ENCODE assay signal across 1 cellular context in the genomic region with DNA sequence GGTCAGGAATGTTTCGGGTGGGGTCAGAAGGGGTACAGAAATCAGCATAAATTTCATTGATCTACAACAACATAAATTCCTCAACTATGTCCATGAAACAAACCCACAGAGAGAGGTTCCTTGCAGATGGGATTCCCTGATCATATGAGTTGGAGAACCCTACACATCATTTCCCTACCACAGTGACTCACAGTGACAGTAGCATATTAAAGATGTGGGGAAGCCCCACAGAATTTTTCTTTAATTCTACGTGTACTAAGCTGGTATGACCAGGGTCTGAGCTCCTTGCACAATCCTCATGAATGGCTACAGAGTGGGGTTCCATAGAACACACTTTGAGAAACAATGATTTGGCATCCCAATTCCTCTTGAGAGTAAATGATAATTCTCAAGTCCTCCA.
A peak's percentile ranks its signal among the peaks of the same experiment; 100 is the strongest.
TF ChIP-seq lines count a peak whose summit lies in the region.

No MANE protein-coding gene starts in this region.

TF ChIP-seq in IMR-90, 13 proteins besides CTCF, POLR2A, EP300 and RAD21:
- TF ChIP-seq CEBPB (IDR thresholded peaks at IDR 0.05; ENCODE audit: low read depth, low read length) = peak; percentile 31; the same call in 1 of the 2 replicates
- TF ChIP-seq, protein P1, sequence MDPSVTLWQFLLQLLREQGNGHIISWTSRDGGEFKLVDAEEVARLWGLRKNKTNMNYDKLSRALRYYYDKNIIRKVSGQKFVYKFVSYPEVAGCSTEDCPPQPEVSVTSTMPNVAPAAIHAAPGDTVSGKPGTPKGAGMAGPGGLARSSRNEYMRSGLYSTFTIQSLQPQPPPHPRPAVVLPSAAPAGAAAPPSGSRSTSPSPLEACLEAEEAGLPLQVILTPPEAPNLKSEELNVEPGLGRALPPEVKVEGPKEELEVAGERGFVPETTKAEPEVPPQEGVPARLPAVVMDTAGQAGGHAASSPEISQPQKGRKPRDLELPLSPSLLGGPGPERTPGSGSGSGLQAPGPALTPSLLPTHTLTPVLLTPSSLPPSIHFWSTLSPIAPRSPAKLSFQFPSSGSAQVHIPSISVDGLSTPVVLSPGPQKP (IDR thresholded peaks at IDR 0.05; ENCODE audit: borderline replicate concordance, low read depth, low read length) = no peak
TF ChIP-seq in IMR-90: peak in this region for 1.
